1 cellular context compared by ENCODE assay signal in genomic region chr2:136323935-136324334, GRCh38.
TF ChIP-seq lines count a peak whose summit lies in the region.

No MANE protein-coding gene starts in this region.

TF ChIP-seq in H1, 55 proteins besides CTCF, POLR2A, EP300 and RAD21 (continued from another document):
- TF ChIP-seq TEAD4 (IDR thresholded peaks at IDR 0.05; ENCODE audit: low read depth, low read length) (no peak), SP4 (IDR thresholded peaks at IDR 0.05; ENCODE audit: low read length) (no peak), NRF1 (IDR thresholded peaks at IDR 0.05; ENCODE audit: low read depth, low read length) (no peak), E2F6 (IDR thresholded peaks at IDR 0.05) (no peak), SRF (IDR thresholded peaks at IDR 0.05; ENCODE audit: low read depth, low read length) (no peak), GABPA (IDR thresholded peaks at IDR 0.05; ENCODE audit: borderline replicate concordance, insufficient read depth, low read length) (no peak), CBX5 (IDR thresholded peaks at IDR 0.05; ENCODE audit: low read depth, low read length) (no peak), FOSL1 (IDR thresholded peaks at IDR 0.05; ENCODE audit: insufficient read depth, low read depth, low read length) (no peak), KDM4A (IDR thresholded peaks at IDR 0.05; ENCODE audit: low read depth, low read length, severe bottlenecking) (no peak)
